In the genomic region with DNA sequence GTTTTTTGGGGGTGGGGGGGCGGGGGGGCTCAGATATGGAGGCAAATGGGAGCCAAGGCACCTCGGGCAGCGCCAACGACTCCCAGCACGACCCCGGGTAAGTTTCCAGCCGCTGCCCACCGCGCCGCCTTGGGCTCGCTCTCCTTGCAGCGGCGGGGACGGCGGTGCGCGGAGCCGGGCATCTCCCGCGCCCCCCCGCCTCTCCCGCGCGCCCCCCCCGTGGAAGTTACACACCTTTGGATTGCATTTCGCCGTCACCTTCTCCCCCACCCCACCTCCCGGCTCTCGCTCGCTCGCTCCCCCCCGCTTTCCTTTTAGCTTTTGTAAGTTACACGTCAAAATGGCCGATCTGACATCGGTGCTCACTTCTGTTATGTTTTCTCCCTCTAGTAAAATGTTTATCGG, we compare ENCODE assay signal across 8 cellular contexts. TPM values are rescaled to one million over a fixed set of nuclear protein-coding genes. Genes with fewer than 3 reads are reported as not detected.
DNase-seq lines count a peak whose midpoint lies in the region; ATAC-seq lines count a peak whose summit lies in the region.

No MANE protein-coding gene starts in this region.

- no peaks in the 10 kb centered on the region for H3K27me3 ChIP-seq in trophoblast cell (ENCODE audit: insufficient read depth, low read length)

- peak overlapping the region; percentile 81 for H4K12ac ChIP-seq in trophoblast cell (ENCODE audit: low read depth, low read length)

- H2BK120ac ChIP-seq in trophoblast cell (ENCODE audit: insufficient read depth, low read length, poor library complexity), result peak overlapping the region; percentile 85

- H3K9me3 ChIP-seq in trophoblast cell (ENCODE audit: insufficient read depth, low read depth, low read length), result no peaks in the 10 kb centered on the region

- H3K4me1 ChIP-seq in trophoblast cell (ENCODE audit: control insufficient read depth in 1 of 2, insufficient read depth in 2 of 2, low read length in 2 of 2), result peaks cover 4 to 9% of the 10 kb centered on the region in 2 experiments

- H3K4me2 ChIP-seq in trophoblast cell (ENCODE audit: low read length), result peak overlapping the region; percentile 92

- peak overlapping the region; percentile 56 for H3K27ac ChIP-seq in trophoblast cell (ENCODE audit: low read depth, low read length)

- H3K79me1 ChIP-seq in trophoblast cell (ENCODE audit: low read length), result peaks cover 10% of the 10 kb centered on the region

- H3K23ac ChIP-seq in trophoblast cell (ENCODE audit: low read length), result no peak overlapping the region

- DNase-seq in Ammon's horn (ENCODE audit: low spot score), result peak; percentile 37
- DNase-seq in NCI-H2171 treated with DMSO at 0.1 percent for 48 hours (lab: John Stamatoyannopoulos, UW), result peak; percentile 50
- DNase-seq in activated gamma-delta T cell (lab: John Stamatoyannopoulos, UW), result peak; percentile 53
- peak; percentile 21 for DNase-seq in germinal center (ENCODE audit: low spot score)
- peak in 1 of 2 donors; percentile 42 for DNase-seq in trophoblast cell
- no peak for DNase-seq in NCI-H446 (lab: John Stamatoyannopoulos, UW)

- H2BK12ac ChIP-seq in trophoblast cell (ENCODE audit: low read length), result no peak overlapping the region

- no peak overlapping the region for H2AK5ac ChIP-seq in trophoblast cell (ENCODE audit: low read length)

- WGBS in trophoblast cell (ENCODE audit: extremely low coverage, insufficient coverage, insufficient read length), result no CpG with 5 or more reads among the region's 36 CpGs

- H2BK5ac ChIP-seq in trophoblast cell (ENCODE audit: low read depth, low read length, poor library complexity), result no peak overlapping the region

- no peak overlapping the region for H4K8ac ChIP-seq in trophoblast cell (ENCODE audit: low read depth, low read length)

- H3K9ac ChIP-seq in trophoblast cell (ENCODE audit: low read length), result peak overlapping the region; percentile 74

- no peaks in the 10 kb centered on the region for H3K36me3 ChIP-seq in trophoblast cell (ENCODE audit: control insufficient read depth in 1 of 2, insufficient read depth in 2 of 2, low read length in 2 of 2)

- H3K18ac ChIP-seq in trophoblast cell (ENCODE audit: low read length), result peak overlapping the region; percentile 95

- H2AFZ ChIP-seq in trophoblast cell (ENCODE audit: insufficient read depth, low read length, poor library complexity), result no peak overlapping the region

- H4K91ac ChIP-seq in trophoblast cell (ENCODE audit: low read depth, low read length), result peak overlapping the region; percentile 95

- H3K4me3 ChIP-seq in trophoblast cell (ENCODE audit: low read depth, low read length), result peak overlapping the region; percentile 85

- peaks cover 9% of the 10 kb centered on the region for H3K79me2 ChIP-seq in trophoblast cell (ENCODE audit: control insufficient read depth, insufficient read depth, low read length, poor library complexity)

- no peak overlapping the region for H3K4ac ChIP-seq in trophoblast cell (ENCODE audit: low read depth, low read length)

- H3K14ac ChIP-seq in trophoblast cell (ENCODE audit: low read length), result peak overlapping the region; percentile 86

- ATAC-seq in GM21515 (IDR thresholded peaks at IDR 0.05; ENCODE audit: unreplicated experiment) (peak; percentile 8), GM21737 (IDR thresholded peaks at IDR 0.05; ENCODE audit: unreplicated experiment) (no peak)

RNA-seq across cellular contexts. Expression of gene MSI2, which starts 0.4 kb away (rescaled TPM):
- polyA plus RNA-seq in trophoblast cell (2013), result 41.6 and 44.9 TPM in 2 replicates

Comparison
In these comparisons a context has a peak if more than half of its experiments do, and no peak if none do; other contexts are left out.
1. DNase-seq: peak in Ammon's horn (single experiment), NCI-H2171 treated with DMSO at 0.1 percent for 48 hours (single experiment), activated gamma-delta T cell (single experiment) and germinal center (single experiment); none in NCI-H446 (0 of 2).